8 cellular contexts compared by ENCODE assay signal in the genomic region with DNA sequence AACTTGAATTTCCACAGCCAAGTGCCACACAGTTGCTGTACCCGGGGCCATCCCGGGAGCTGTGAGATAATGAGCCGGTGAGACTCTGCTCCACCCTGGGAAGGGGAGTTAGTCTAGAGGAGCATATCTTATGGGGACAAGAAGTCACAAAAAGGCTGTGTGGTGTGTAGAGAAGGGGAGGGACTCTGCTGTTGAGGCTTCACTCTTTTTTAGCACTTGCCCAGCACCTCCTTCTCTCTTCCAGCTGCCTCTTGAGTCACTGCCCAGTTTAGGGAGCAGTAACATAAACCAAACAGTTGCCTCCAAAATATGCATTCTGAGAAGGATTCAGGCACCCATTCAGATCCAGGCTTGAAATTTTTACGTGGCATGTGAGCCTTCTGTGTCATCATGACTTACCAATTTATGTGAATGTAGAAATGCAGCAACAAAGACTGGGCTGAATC. TPM values are rescaled to one million over a fixed set of nuclear protein-coding genes. Genes with fewer than 3 reads are reported as not detected.
DNase-seq lines count a peak whose midpoint lies in the region; ATAC-seq and TF ChIP-seq lines count a peak whose summit lies in the region.

No MANE protein-coding gene starts in this region.

- no peak overlapping the region for H2BK120ac ChIP-seq in mesendoderm (ENCODE audit: low read depth, low read length)

- POLR2A ChIA-PET in AG04450 (lab: Yijun Ruan, JAX): interaction anchor here (0.6 to 1.6 kb wide), 5 partner anchors 12 to 67 kb away, joined by 3 to 5 read pairs (median 3); no protein-coding TSS in a partner anchor

- no peaks in the 10 kb centered on the region for H3K27me3 Mint-ChIP-seq in type B pancreatic cell

- CTCF ChIA-PET in AG04450 (lab: Charles Lee): interaction anchor here (1.5 to 2.5 kb wide), 2 partner anchors 22 to 487 kb away, joined by 6 to 24 read pairs; no protein-coding TSS in a partner anchor

- ATAC-seq in GM18502 (IDR thresholded peaks at IDR 0.05; ENCODE audit: poor library complexity, unreplicated experiment) (peak; percentile 26), HG03103 (IDR thresholded peaks at IDR 0.05; ENCODE audit: low read depth, unreplicated experiment) (peak; percentile 8)

- no peak overlapping the region for H2AK5ac ChIP-seq in mesendoderm (ENCODE audit: low read length)

- H3K79me1 ChIP-seq in mesendoderm (ENCODE audit: low read length): peaks cover 5% of the 10 kb centered on the region

- no peak overlapping the region for H2BK15ac ChIP-seq in mesendoderm (replicated peaks; ENCODE audit: low read depth)

- H3K9ac ChIP-seq in SK-N-MC (ENCODE audit: insufficient read length): peak overlapping the region; percentile 92
- H3K9ac ChIP-seq in mesendoderm (ENCODE audit: low read length): peak overlapping the region; percentile 96

- H4K8ac ChIP-seq in mesendoderm (ENCODE audit: low read depth, low read length): no peak overlapping the region

- peaks cover 18% of the 10 kb centered on the region for H3K4me1 ChIP-seq in effector memory CD4-positive, alpha-beta T cell (ENCODE audit: control insufficient read depth, insufficient read depth, low read length, poor library complexity, severe bottlenecking)
- H3K4me1 ChIP-seq in mesendoderm (ENCODE audit: control insufficient read depth, low read depth, low read length): peaks cover 5% of the 10 kb centered on the region

- TF ChIP-seq CTCF in AG04450 (IDR thresholded peaks at IDR 0.05; ENCODE audit: low read depth, low read length) (no peak), type B pancreatic cell (conservative IDR thresholded peaks at IDR 0.05) (no peak)

- peak overlapping the region; percentile 100 for H3K56ac ChIP-seq in mesendoderm (ENCODE audit: low read length)

- H3K27ac ChIP-seq in AG04450 (ENCODE audit: low read depth, low read length) (peak overlapping the region; percentile 92), SK-N-MC (peak overlapping the region; percentile 63; the same call in 1 of the 2 replicates), mesendoderm (ENCODE audit: low read depth, low read length) (no peak overlapping the region)
- peak overlapping the region; percentile 96 for H3K27ac ChIP-seq in effector memory CD4-positive, alpha-beta T cell (ENCODE audit: insufficient read depth, low read length, poor library complexity, severe bottlenecking)

- H4K5ac ChIP-seq in mesendoderm (ENCODE audit: low read length): no peak overlapping the region

- H3K4me3 ChIP-seq in AG04450 (ENCODE audit: low read depth, low read length) (peak overlapping the region; percentile 87), SK-N-MC (peak overlapping the region; percentile 81), mesendoderm (ENCODE audit: low read length) (peak overlapping the region; percentile 86)
- H3K4me3 ChIP-seq in effector memory CD4-positive, alpha-beta T cell (ENCODE audit: insufficient read depth, low read depth, low read length, poor library complexity, severe bottlenecking): peak overlapping the region; percentile 82

- WGBS in mesendoderm (ENCODE audit: extremely low coverage, insufficient coverage, low lambda C conversion rate): no CpG with 5 or more reads among the region's 4 CpGs

- H3K9me3 ChIP-seq in AG04450 (ENCODE audit: control insufficient read depth, insufficient read depth, low read length) (no peaks in the 10 kb centered on the region; the same call in 1 of the 2 replicates), SK-N-MC (ENCODE audit: low read depth, low read length) (no peaks in the 10 kb centered on the region)
- H3K9me3 ChIP-seq in effector memory CD4-positive, alpha-beta T cell (ENCODE audit: control insufficient read depth, low read length): no peaks in the 10 kb centered on the region

- H3K4me3 Mint-ChIP-seq in type B pancreatic cell: peak overlapping the region; percentile 98

- H3K4me1 Mint-ChIP-seq in type B pancreatic cell (ENCODE audit: unreplicated experiment): peaks cover 47% of the 10 kb centered on the region

- DNase-seq in AG04450 (ENCODE audit: low read depth, low spot score) (peak; percentile 85), SK-N-MC (ENCODE audit: low read depth, low spot score) (no peak), mesendoderm (peak; percentile 49), type B pancreatic cell (ENCODE audit: extremely low spot score, unreplicated experiment) (no peak), NCI-H1694 (lab: John Stamatoyannopoulos, UW) (no peak)
- DNase-seq in effector memory CD4-positive, alpha-beta T cell: no peak

- H3K18ac ChIP-seq in mesendoderm (ENCODE audit: low read length): no peak overlapping the region

- peaks cover 34% of the 10 kb centered on the region for H3K79me2 ChIP-seq in mesendoderm (ENCODE audit: control insufficient read depth, insufficient read depth, low read length)

- H3K4ac ChIP-seq in mesendoderm (ENCODE audit: low read depth, low read length): no peak overlapping the region

- H2BK5ac ChIP-seq in mesendoderm (ENCODE audit: low read length): no peak overlapping the region

- peak overlapping the region; percentile 100 for H3K4me2 ChIP-seq in mesendoderm (ENCODE audit: low read length)

- H3K36me3 Mint-ChIP-seq in type B pancreatic cell: peaks cover 13% of the 10 kb centered on the region

- H3K23ac ChIP-seq in mesendoderm (ENCODE audit: low read length): no peak overlapping the region

- H3K36me3 ChIP-seq in SK-N-MC (ENCODE audit: insufficient read depth, low read length) (peaks cover 8% of the 10 kb centered on the region), mesendoderm (ENCODE audit: control insufficient read depth, insufficient read depth, low read length) (no peaks in the 10 kb centered on the region)
- H3K36me3 ChIP-seq in effector memory CD4-positive, alpha-beta T cell (ENCODE audit: control insufficient read depth, insufficient read depth, low read length): no peaks in the 10 kb centered on the region

- peak overlapping the region; percentile 98 for H3K27ac Mint-ChIP-seq in type B pancreatic cell

- H3K9me3 Mint-ChIP-seq in type B pancreatic cell: no peaks in the 10 kb centered on the region

- H3K27me3 ChIP-seq in AG04450 (ENCODE audit: control insufficient read depth, insufficient read depth, low read length) (no peaks in the 10 kb centered on the region), mesendoderm (ENCODE audit: insufficient read depth, low read length, poor library complexity) (no peaks in the 10 kb centered on the region)
- no peaks in the 10 kb centered on the region for H3K27me3 ChIP-seq in effector memory CD4-positive, alpha-beta T cell (replicated peaks; ENCODE audit: control insufficient read depth, insufficient read depth, low read length, poor library complexity, severe bottlenecking)

RNA-seq across cellular contexts. Expression of a gene that starts 0.7 kb away (rescaled TPM):
- polyA plus RNA-seq in AG04450 (2011; rRNA removed): 58.7 and 70.6 TPM in 2 replicates
- polyA minus RNA-seq in AG04450 (2011; rRNA and poly(A)+ RNA removed): 97.2 and 120 TPM in 2 replicates
- 35.6 TPM for polyA plus RNA-seq in mesendoderm (2013, experiment 1 of 2)
- polyA plus RNA-seq in mesendoderm (2013, experiment 2 of 2): 34.1 TPM
- total RNA-seq in type B pancreatic cell (ENCODE audit: low replicate concordance): 75.1 and 86.4 TPM in 2 replicates

Comparison
In these comparisons a context has a peak if more than half of its experiments do, and no peak if none do; other contexts are left out.
1. DNase-seq: peak in AG04450 (single experiment) and mesendoderm (single experiment); none in SK-N-MC (single experiment), effector memory CD4-positive, alpha-beta T cell (0 of 3), type B pancreatic cell (single experiment) and NCI-H1694 (single experiment).
2. Peak in every context shown above with its lines, with median percentiles within 50 percentile points of each other: H3K4me3 ChIP-seq.